In the genomic region with DNA sequence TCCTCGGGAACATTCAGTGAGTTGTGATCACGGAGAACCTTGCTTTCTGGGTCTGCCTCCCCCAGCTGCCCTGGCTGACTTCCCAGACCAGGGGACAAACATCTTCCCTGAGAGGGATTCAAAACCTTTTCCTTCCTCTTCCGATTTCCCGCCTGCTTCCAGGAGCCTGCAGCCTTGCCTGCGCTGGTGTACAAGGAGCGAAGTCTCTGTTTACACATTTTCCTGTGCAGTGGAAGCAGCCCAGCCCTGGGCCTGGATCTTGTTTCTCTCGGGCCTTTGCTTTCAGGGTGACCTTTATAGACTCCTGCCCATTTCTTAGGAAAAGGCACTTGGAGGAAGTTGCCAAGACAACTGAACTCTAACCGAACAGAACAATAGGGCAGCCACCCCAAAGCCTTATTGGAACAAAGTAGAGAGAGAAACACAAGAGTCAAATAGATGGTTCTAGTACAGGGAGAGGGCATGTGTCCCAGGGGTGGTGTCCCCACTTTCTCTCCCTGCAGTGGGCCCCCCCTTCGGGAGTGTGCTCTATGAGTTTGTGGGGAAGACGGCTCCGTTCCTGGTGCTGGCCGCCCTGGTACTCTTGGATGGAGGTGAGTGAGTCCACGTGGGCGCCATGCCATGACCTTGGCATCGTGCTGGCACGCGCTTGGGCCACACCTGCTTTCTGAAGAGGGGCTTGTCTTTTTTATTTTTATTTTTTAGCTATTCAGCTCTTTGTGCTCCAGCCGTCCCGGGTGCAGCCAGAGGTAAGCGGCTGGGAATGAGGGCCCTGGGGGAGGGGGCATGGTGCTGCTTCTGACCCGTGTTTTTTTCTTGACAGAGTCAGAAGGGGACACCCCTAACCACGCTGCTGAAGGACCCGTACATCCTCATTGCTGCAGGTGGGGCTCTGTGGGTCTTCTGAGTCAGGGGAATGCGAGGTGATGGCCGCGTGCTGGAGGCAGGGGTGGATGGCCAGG, we compare ENCODE assay signal across 28 cellular contexts. TPM values are rescaled to one million over a fixed set of nuclear protein-coding genes. Genes with fewer than 3 reads are reported as not detected.
DNase-seq lines count a peak whose midpoint lies in the region; ATAC-seq, FAIRE-seq and TF ChIP-seq lines count a peak whose summit lies in the region.
"Had no signal": no experiment of that assay in that cellular context is flagged by ENCODE, and none has a peak within 500 bp of the region (broad histone marks: within the 10 kb centered on the region; RNA-seq: fewer than 3 reads in every experiment).

No MANE protein-coding gene starts in this region.

- H3K27ac ChIP-seq in HepG2 (ENCODE audit: extremely low read length, insufficient read depth, low read length) = no peak overlapping the region
- no peak overlapping the region for H3K27ac ChIP-seq in right lobe of liver
- H3K27ac ChIP-seq in neuronal stem cell (replicated peaks; ENCODE audit: low read length) = no peak overlapping the region
- H3K27ac ChIP-seq: A549; BLaER1 treated with 17β-estradiol and CSF1 and Interleukin-3, amounts not matched to agents 10 nM and 100 nM; GM23248 had no signal

- H3K9me3 ChIP-seq in HepG2 (ENCODE audit: low read length) = no peaks in the 10 kb centered on the region
- H3K9me3 ChIP-seq in right lobe of liver = no peaks in the 10 kb centered on the region
- no peaks in the 10 kb centered on the region for H3K9me3 ChIP-seq in neuronal stem cell (replicated peaks in 1 of 2; ENCODE audit: control insufficient read depth in 2 of 2, insufficient read depth in 1 of 2, low read depth in 1 of 2, low read length in 2 of 2)
- H3K9me3 ChIP-seq: A549; BE2C; BLaER1 treated with 17β-estradiol and CSF1 and Interleukin-3, amounts not matched to agents 10 nM and 100 nM had no signal

- CTCF ChIA-PET in HepG2 (lab: Yijun Ruan, JAX; ENCODE audit: low intra/inter-chr PET ratio, low total read pairs) = no interaction called here

- H3K4me1 ChIP-seq in HepG2 (ENCODE audit: insufficient read depth, low read length) = peaks cover 17% of the 10 kb centered on the region
- H3K4me1 ChIP-seq in right lobe of liver = no peaks in the 10 kb centered on the region
- peaks cover 10 to 21% of the 10 kb centered on the region in 2 donors for H3K4me1 ChIP-seq in neuronal stem cell (ENCODE audit: control insufficient read depth in 2 of 2, insufficient read depth in 1 of 2, low read depth in 1 of 2, low read length in 2 of 2)
- H3K4me1 ChIP-seq: A549 had no signal

- H2AFZ ChIP-seq in HepG2 (ENCODE audit: low read length) = no peak overlapping the region
- H2AFZ ChIP-seq in neuronal stem cell (ENCODE audit: low read length) = peak overlapping the region; percentile 39
- H2AFZ ChIP-seq: GM23248 had no signal

- H3K79me2 ChIP-seq in HepG2 (ENCODE audit: insufficient read depth, low read length) = no peaks in the 10 kb centered on the region

- H2AK5ac ChIP-seq in neuronal stem cell (ENCODE audit: low read depth, low read length) = no peak overlapping the region

- H2BK5ac ChIP-seq in neuronal stem cell (ENCODE audit: low read length) = no peak overlapping the region

- H3K4me2 ChIP-seq in HepG2 (ENCODE audit: low read depth, low read length) (0 out of 2 replicates have a peak overlapping the region, but pooled peaks have one; percentile 32), neuronal stem cell (ENCODE audit: insufficient read depth, low read length, poor library complexity, severe bottlenecking) (no peak overlapping the region)
- H3K4me2 ChIP-seq: A549; BLaER1 treated with 17β-estradiol and CSF1 and Interleukin-3, amounts not matched to agents 10 nM and 100 nM had no signal

- peaks cover under 1 to 20% of the 10 kb centered on the region in 2 experiments for H3K27me3 ChIP-seq in HepG2 (ENCODE audit: control insufficient read depth in 1 of 2, insufficient read depth in 2 of 2, low read length in 2 of 2)
- no peaks in the 10 kb centered on the region for H3K27me3 ChIP-seq in right lobe of liver
- peaks cover 0 to 33% (median 0%) of the 10 kb centered on the region in 3 experiments for H3K27me3 ChIP-seq in neuronal stem cell (ENCODE audit: control insufficient read depth in 3 of 3, insufficient read depth in 3 of 3, low read depth in 1 of 3, low read length in 3 of 3)
- H3K27me3 ChIP-seq: BE2C; BLaER1 treated with 17β-estradiol and CSF1 and Interleukin-3, amounts not matched to agents 10 nM and 100 nM had no signal

- TF ChIP-seq RAD21 in HepG2 (CRISPR knock-in tag; IDR thresholded peaks at IDR 0.05) = no peak

- no peak for TF ChIP-seq CTCF in HepG2 (CRISPR knock-in tag; IDR thresholded peaks at IDR 0.05)
- no peak for TF ChIP-seq CTCF in right lobe of liver (IDR thresholded peaks at IDR 0.05)

- DNase-seq in HepG2 (ENCODE audit: low spot score) (no peak), right lobe of liver (no peak), left lobe of liver (ENCODE audit: low spot score) (no peak), neuronal stem cell (ENCODE audit: low spot score) (no peak), ureter (ENCODE audit: low spot score) (peak; percentile 39)
- DNase-seq in activated naive CD4-positive, alpha-beta T cell (lab: John Stamatoyannopoulos, UW) = no peak
- DNase-seq in NK-92 treated with Interleukin-12 subunit alpha and Interleukin-12 subunit beta, amount 100 ng/mL, for 24 hours (lab: John Stamatoyannopoulos, UW) = no peak
- DNase-seq in activated effector memory CD4-positive, alpha-beta T cell treated with Interleukin-2 at 50 U/mL for 16 hours = no peak
- DNase-seq: 8988T; ACHN; AML-193; BE2C; CD4-positive, alpha-beta T cell; CD8-positive, alpha-beta memory T cell; DMS 273 treated with DMSO at 0.1 percent for 48 hours; DMS79; EL; GDM1; GM23248; H7; HCEC 1CT had no signal

- no peak overlapping the region for H2BK12ac ChIP-seq in neuronal stem cell (ENCODE audit: low read length)

- H2BK15ac ChIP-seq in neuronal stem cell (ENCODE audit: low read length) = no peak overlapping the region

- H3K79me1 ChIP-seq in neuronal stem cell (ENCODE audit: low read depth, low read length) = no peaks in the 10 kb centered on the region

- TF ChIP-seq EP300 in HepG2 (IDR thresholded peaks at IDR 0.05; ENCODE audit: low read depth in 2 of 2, low read length in 2 of 2) (no peak), HepG2 (CRISPR knock-in tag; IDR thresholded peaks at IDR 0.05; ENCODE audit: borderline replicate concordance) (no peak)

- 55% methylated on average over 25 of the region's 26 CpGs for WGBS in HepG2 (ENCODE audit: low lambda C conversion rate)
- WGBS in right lobe of liver (ENCODE audit: insufficient coverage, low coverage, low lambda C conversion rate, missing lambda C conversion rate) = 51% methylated on average over 12 of the region's 26 CpGs
- no CpG with 5 or more reads among the region's 26 CpGs for WGBS in neuronal stem cell (ENCODE audit: extremely low coverage in 2 of 2, insufficient read length in 2 of 2, insufficient replicate concordance in 1 of 2), 2 donors

- H4K91ac ChIP-seq in neuronal stem cell (ENCODE audit: low read depth, low read length, poor library complexity) = no peak overlapping the region

- no TSS peak for BruUV-seq in HepG2 (replicated peaks; lab: Mats Ljungman, UMichigan)

- no peak overlapping the region for H2BK120ac ChIP-seq in neuronal stem cell (ENCODE audit: low read depth, low read length)

- H3K9ac ChIP-seq in HepG2 (ENCODE audit: insufficient read depth, low read depth, low read length) = no peak overlapping the region
- no peak overlapping the region for H3K9ac ChIP-seq in neuronal stem cell (ENCODE audit: low read depth, low read length, poor library complexity)
- H3K9ac ChIP-seq: BLaER1 treated with 17β-estradiol and CSF1 and Interleukin-3, amounts not matched to agents 10 nM and 100 nM; GM23248 had no signal

- intact Hi-C loops in HepG2 (cut with micrococcal nuclease; ENCODE audit: unreplicated experiment) = no loop called here
- intact Hi-C loops in right lobe of liver (cut with DNase I) = no loop called here

- no peak overlapping the region for H3K18ac ChIP-seq in neuronal stem cell (ENCODE audit: low read length)

- no peak overlapping the region for H3K14ac ChIP-seq in neuronal stem cell (ENCODE audit: low read length)

- FAIRE-seq in HepG2 (lab: Jason Lieb, UNC) = no peak
- FAIRE-seq: A549, D721Med, GM12878, GM19239, H1 had no signal

- POLR2A ChIA-PET in HepG2 (lab: Yijun Ruan, JAX) = no interaction called here

- TF ChIP-seq POLR2A in HepG2 (IDR thresholded peaks at IDR 0.05; ENCODE audit: insufficient read depth in 1 of 2, low read depth in 2 of 2, low read length in 2 of 2) (no peak), right lobe of liver (IDR thresholded peaks at IDR 0.05) (no peak)

- H3K23ac ChIP-seq in neuronal stem cell (ENCODE audit: low read depth, low read length, poor library complexity) = no peak overlapping the region

- no peak overlapping the region for H3K4ac ChIP-seq in neuronal stem cell (ENCODE audit: low read length)

- ATAC-seq in HepG2 = peak; percentile 65
- ATAC-seq in right lobe of liver = no peak
- peak; percentile 19 for ATAC-seq in left lobe of liver
- ATAC-seq: A549, GM12878 had no signal

- no peak overlapping the region for H4K8ac ChIP-seq in neuronal stem cell (ENCODE audit: low read depth, low read length)

- H3K36me3 ChIP-seq in HepG2 (replicated peaks in 1 of 2; ENCODE audit: control insufficient read depth in 1 of 2, insufficient read depth in 2 of 2, low read length in 2 of 2) = no peaks in the 10 kb centered on the region
- H3K36me3 ChIP-seq in right lobe of liver = no peaks in the 10 kb centered on the region
- H3K36me3 ChIP-seq in neuronal stem cell (replicated peaks in 1 of 2; ENCODE audit: control insufficient read depth in 2 of 2, insufficient read depth in 2 of 2, low read length in 2 of 2) = no peaks in the 10 kb centered on the region
- H3K36me3 ChIP-seq: BE2C; BLaER1 treated with 17β-estradiol and CSF1 and Interleukin-3, amounts not matched to agents 10 nM and 100 nM had no signal

- no peaks in the 10 kb centered on the region for H4K20me1 ChIP-seq in HepG2 (ENCODE audit: insufficient read depth, low read length)
- H4K20me1 ChIP-seq: BLaER1 treated with 17β-estradiol and CSF1 and Interleukin-3, amounts not matched to agents 10 nM and 100 nM had no signal

- in situ Hi-C loops in HepG2 (cut with HindIII; ENCODE audit: extremely low pct_ligation_motif_present, low pct_unique_long_range_greater_than_20kb) = no loop called here

- H3K4me3 ChIP-seq in HepG2 (replicated peaks in 1 of 3; ENCODE audit: insufficient read depth in 1 of 3, low read depth in 2 of 3, low read length in 3 of 3) (no peak overlapping the region), right lobe of liver (no peak overlapping the region), neuronal stem cell (ENCODE audit: low read length in 2 of 2) (no peak overlapping the region)
- H3K4me3 ChIP-seq: A549; BLaER1 treated with 17β-estradiol and CSF1 and Interleukin-3, amounts not matched to agents 10 nM and 100 nM; GM12878; GM23248 had no signal

RNA-seq across cellular contexts. Expression of gene SLC18A2, which starts 14.1 kb away (rescaled TPM):
- not detected in 2 replicates for total RNA-seq in HepG2 (2016; rRNA removed; fragmentation: Illumina TruSeq; extraction: Trizol)
- not detected in 2 replicates for total RNA-seq in HepG2 (2016; cell fraction: cytosol; rRNA removed; fragmentation: Illumina TruSeq; extraction: Trizol; ENCODE audit: low read depth)
- total RNA-seq in HepG2 (2016; cell fraction: insoluble cytoplasmic fraction; rRNA removed; fragmentation: Illumina TruSeq; extraction: Trizol) = not detected in 2 replicates
- not detected in 2 replicates for total RNA-seq in HepG2 (2016; cell fraction: membrane; rRNA removed; fragmentation: Illumina TruSeq; extraction: Trizol)
- not detected in 2 replicates for total RNA-seq in HepG2 (2016; cell fraction: nucleus; rRNA removed; fragmentation: Illumina TruSeq; extraction: Trizol)
- not detected in 2 replicates for polyA plus RNA-seq in HepG2 (2011; rRNA removed)
- not detected in 2 replicates for polyA plus RNA-seq in HepG2 (2011; cell fraction: cytosol; rRNA removed)
- polyA plus RNA-seq in HepG2 (2011; cell fraction: nucleus; rRNA removed) = not detected in 2 replicates
- polyA plus RNA-seq in HepG2 (2012) = not detected in 2 replicates
- not detected in 2 replicates for polyA plus RNA-seq in HepG2 (2016; cell fraction: cytosol; fragmentation: Illumina TruSeq; extraction: Trizol; ENCODE audit: low read depth)
- not detected in 2 replicates for polyA plus RNA-seq in HepG2 (2016; cell fraction: insoluble cytoplasmic fraction; fragmentation: Illumina TruSeq; extraction: Trizol; ENCODE audit: low read depth)
- polyA plus RNA-seq in HepG2 (2016; cell fraction: membrane; fragmentation: Illumina TruSeq; extraction: Trizol; ENCODE audit: low read depth) = not detected in 2 replicates
- polyA plus RNA-seq in HepG2 (2016; cell fraction: nucleus; fragmentation: Illumina TruSeq; extraction: Trizol; ENCODE audit: insufficient read depth, low read depth) = not detected in 2 replicates
- not detected in 2 replicates for polyA minus RNA-seq in HepG2 (2011; rRNA and poly(A)+ RNA removed; ENCODE audit: low replicate concordance)
- not detected in 2 replicates for polyA minus RNA-seq in HepG2 (2011; cell fraction: cytosol; rRNA and poly(A)+ RNA removed)
- polyA minus RNA-seq in HepG2 (2011; cell fraction: nucleus; rRNA and poly(A)+ RNA removed) = not detected in 2 replicates
- total RNA-seq in right lobe of liver = 1 to 10 TPM in 1 of 6 experiments, under 1 TPM in 5; 0.04 to 1.1 (median 0.20) TPM
- 0.15 TPM for total RNA-seq in left lobe of liver
- polyA plus RNA-seq in neuronal stem cell (2013, experiment 1 of 2) = 0.67 TPM
- polyA plus RNA-seq in neuronal stem cell (2013, experiment 2 of 2) = 0.72 TPM
- total RNA-seq in ureter = 2.1 TPM
- total RNA-seq: GM23248 had no signal

RNA-seq across cellular contexts. Expression of gene KCNK18, which starts 57.8 kb away (rescaled TPM):
- not detected in 2 replicates for total RNA-seq in HepG2 (2016; rRNA removed; fragmentation: Illumina TruSeq; extraction: Trizol)
- not detected in 2 replicates for total RNA-seq in HepG2 (2016; cell fraction: cytosol; rRNA removed; fragmentation: Illumina TruSeq; extraction: Trizol; ENCODE audit: low read depth)
- total RNA-seq in HepG2 (2016; cell fraction: insoluble cytoplasmic fraction; rRNA removed; fragmentation: Illumina TruSeq; extraction: Trizol) = not detected in 2 replicates
- total RNA-seq in HepG2 (2016; cell fraction: membrane; rRNA removed; fragmentation: Illumina TruSeq; extraction: Trizol) = not detected in 2 replicates
- total RNA-seq in HepG2 (2016; cell fraction: nucleus; rRNA removed; fragmentation: Illumina TruSeq; extraction: Trizol) = not detected in 2 replicates
- not detected in 2 replicates for polyA plus RNA-seq in HepG2 (2011; rRNA removed)
- polyA plus RNA-seq in HepG2 (2011; cell fraction: cytosol; rRNA removed) = not detected in 2 replicates
- not detected in 2 replicates for polyA plus RNA-seq in HepG2 (2011; cell fraction: nucleus; rRNA removed)
- not detected in 2 replicates for polyA plus RNA-seq in HepG2 (2012)
- polyA plus RNA-seq in HepG2 (2016; cell fraction: cytosol; fragmentation: Illumina TruSeq; extraction: Trizol; ENCODE audit: low read depth) = not detected in 2 replicates
- not detected in 2 replicates for polyA plus RNA-seq in HepG2 (2016; cell fraction: insoluble cytoplasmic fraction; fragmentation: Illumina TruSeq; extraction: Trizol; ENCODE audit: low read depth)
- polyA plus RNA-seq in HepG2 (2016; cell fraction: membrane; fragmentation: Illumina TruSeq; extraction: Trizol; ENCODE audit: low read depth) = not detected in 2 replicates
- polyA plus RNA-seq in HepG2 (2016; cell fraction: nucleus; fragmentation: Illumina TruSeq; extraction: Trizol; ENCODE audit: insufficient read depth, low read depth) = not detected in 2 replicates
- not detected in 2 replicates for polyA minus RNA-seq in HepG2 (2011; rRNA and poly(A)+ RNA removed; ENCODE audit: low replicate concordance)
- polyA minus RNA-seq in HepG2 (2011; cell fraction: cytosol; rRNA and poly(A)+ RNA removed) = not detected in 2 replicates
- not detected in 2 replicates for polyA minus RNA-seq in HepG2 (2011; cell fraction: nucleus; rRNA and poly(A)+ RNA removed)
- total RNA-seq in right lobe of liver = not detected
- total RNA-seq in left lobe of liver = not detected
- polyA plus RNA-seq in neuronal stem cell (2013, experiment 1 of 2) = not detected
- not detected for polyA plus RNA-seq in neuronal stem cell (2013, experiment 2 of 2)
- total RNA-seq in ureter = not detected
- total RNA-seq: CD4-positive, alpha-beta T cell; CD8-positive, alpha-beta memory T cell; GM12878; GM23248; H1; H7 had no signal
- polyA plus RNA-seq: A549; CD14-positive monocyte; CD8-positive, alpha-beta memory T cell; GM12878; GM23248; H1 had no signal

Comparison
In these comparisons a context has a peak if more than half of its experiments do, and no peak if none do; other contexts are left out.
1. ATAC-seq: peak in HepG2 (single experiment) and left lobe of liver (single experiment); none in right lobe of liver (0 of 4).